ENCODE assay signal across 20 cellular contexts in the genomic region with DNA sequence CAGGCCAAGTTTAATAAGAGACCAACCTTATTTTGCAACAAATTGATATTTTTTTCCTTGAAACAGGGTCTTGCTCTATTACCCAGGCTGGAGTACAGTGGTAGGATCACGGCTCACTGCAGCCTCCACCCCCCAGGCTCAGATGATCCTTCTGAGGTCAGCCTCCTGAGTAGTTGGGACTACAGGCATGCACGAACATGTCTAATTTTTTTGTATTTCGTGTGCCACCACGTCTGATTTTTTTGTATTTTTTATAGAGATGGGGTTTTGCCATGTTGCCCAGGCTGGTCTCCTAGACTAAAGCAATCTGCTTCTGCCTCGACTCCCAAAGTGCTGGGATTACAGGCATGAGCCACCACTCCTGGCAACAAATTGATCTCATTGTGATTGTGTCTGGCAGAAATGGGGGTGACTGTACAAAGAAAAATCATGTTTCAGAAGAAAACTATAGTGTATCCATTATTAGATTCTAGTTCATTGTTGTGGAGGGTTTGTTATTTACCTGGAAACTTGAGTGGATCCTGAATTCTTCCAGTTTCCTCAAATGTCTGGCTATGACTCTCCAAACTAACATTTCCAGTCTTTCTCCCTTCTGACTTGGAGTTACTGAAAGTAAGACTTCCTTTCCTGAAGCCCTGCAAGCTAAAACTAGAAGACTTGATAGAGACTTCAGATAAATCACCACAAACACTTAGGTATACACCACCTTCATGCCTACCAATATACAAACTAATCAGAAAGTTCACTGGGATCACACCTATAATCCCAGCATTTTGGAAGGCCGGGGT. TPM values are rescaled to one million over a fixed set of nuclear protein-coding genes. Genes with fewer than 3 reads are reported as not detected.
DNase-seq lines count a peak whose midpoint lies in the region; ATAC-seq, FAIRE-seq and TF ChIP-seq lines count a peak whose summit lies in the region.
"Had no signal": no experiment of that assay in that cellular context is flagged by ENCODE, and none has a peak within 500 bp of the region (broad histone marks: within the 10 kb centered on the region; RNA-seq: fewer than 3 reads in every experiment).

No MANE protein-coding gene starts in this region.

- TF ChIP-seq EP300 in A549 (IDR thresholded peaks at IDR 0.05): no peak

- H3K4me1 ChIP-seq in A549 (no peaks in the 10 kb centered on the region), RWPE2 (ENCODE audit: insufficient read depth, poor library complexity, severe bottlenecking) (peaks cover 11% of the 10 kb centered on the region)

- 72% methylated on average over 6 of the region's 6 CpGs for WGBS in A549 (ENCODE audit: missing lambda C conversion rate)

- ATAC-seq in A549 (no peak), RWPE2 (ENCODE audit: low read depth) (peak; percentile 53; the same call in 1 of the 3 replicates)

- H3K27ac ChIP-seq in A549: 0 out of 6 replicates have a peak overlapping the region, but pooled peaks of 1 of the 2 experiments have one; percentile 3
- no peak overlapping the region for H3K27ac ChIP-seq in RWPE2 (ENCODE audit: poor library complexity, severe bottlenecking)
- H3K27ac ChIP-seq: C4-2B had no signal

- POLR2A ChIA-PET in A549 (lab: Yijun Ruan, JAX): no interaction called here

- peak overlapping the region; percentile 71 for H3K27ac Mint-ChIP-seq in mesothelial cell of epicardium

- no peak overlapping the region for H3K4me3 Mint-ChIP-seq in mesothelial cell of epicardium

- no peak for TF ChIP-seq POLR2A in A549 (IDR thresholded peaks at IDR 0.05; ENCODE audit: low read length)

- no peaks in the 10 kb centered on the region for H3K27me3 Mint-ChIP-seq in mesothelial cell of epicardium (ENCODE audit: low read depth)

- no peaks in the 10 kb centered on the region for H3K27me3 ChIP-seq in RWPE2 (ENCODE audit: insufficient read depth, poor library complexity, severe bottlenecking)

- no peak for DNase-seq in A549 (ENCODE audit: low read depth in 1 of 2, low spot score in 1 of 2)
- no peak for DNase-seq in RWPE2 (ENCODE audit: low spot score)
- DNase-seq in epithelial cell of esophagus (ENCODE audit: low read depth): peak; percentile 85
- DNase-seq in mesothelial cell of epicardium (ENCODE audit: low spot score in 2 of 2, unreplicated experiment in 2 of 2): no peak
- no peak for DNase-seq in urothelium cell line (ENCODE audit: low spot score)
- DNase-seq in occipital lobe (lab: John Stamatoyannopoulos, UW): no peak
- no peak for DNase-seq in GM13976 (ENCODE audit: low spot score)
- DNase-seq in anterior cingulate cortex (lab: John Stamatoyannopoulos, UW): no peak
- DNase-seq: COR-L47, DMS153, EL, H7, Kasumi-1, MV-4-11, NCI-H1417 treated with DMSO at 0.1 percent for 48 hours, NCI-H2029 treated with DMSO at 0.1 percent for 48 hours, NCI-H226, NCI-H526 treated with DMSO at 0.1 percent for 48 hours, SIG-M5 had no signal

- H3K4me3 ChIP-seq in A549 (no peak overlapping the region), RWPE2 (ENCODE audit: severe bottlenecking) (no peak overlapping the region), epithelial cell of esophagus (ENCODE audit: low read length) (no peak overlapping the region)

- no peaks in the 10 kb centered on the region for H3K36me3 ChIP-seq in RWPE2 (ENCODE audit: low read depth)

- H3K9me3 Mint-ChIP-seq in mesothelial cell of epicardium: no peaks in the 10 kb centered on the region

- in situ Hi-C loops in GM13976 (cut with MboI; ENCODE audit: low sequenced_read_pairs, unreplicated experiment): loop anchor here (25.0 kb wide), 1 partner anchor 310 kb away; a partner anchor contains a TSS

- CTCF ChIA-PET in A549 (lab: Yijun Ruan, JAX): interaction anchor here (1.1 to 8.7 kb wide), 7 partner anchors 16 to 332 kb away, joined by 3 to 142 read pairs (median 12); no protein-coding TSS in a partner anchor

- no peak overlapping the region for H3K4me2 ChIP-seq in A549

- H3K9me3 ChIP-seq in A549 (no peaks in the 10 kb centered on the region), RWPE2 (ENCODE audit: severe bottlenecking) (no peaks in the 10 kb centered on the region)

- no peak for TF ChIP-seq RAD21 in A549 (conservative IDR thresholded peaks at IDR 0.05 in 1 of 2, IDR thresholded peaks at IDR 0.05 in 1 of 2)

- H3K4me1 Mint-ChIP-seq in mesothelial cell of epicardium: peaks cover 22% of the 10 kb centered on the region

- FAIRE-seq in A549 (lab: Jason Lieb, UNC) (peak; percentile 78), urothelium cell line (lab: Jason Lieb, UNC) (no peak)

- no peaks in the 10 kb centered on the region for H3K36me3 Mint-ChIP-seq in mesothelial cell of epicardium

- no peak for TF ChIP-seq CTCF in A549 (IDR thresholded peaks at IDR 0.05)
- no peak for TF ChIP-seq CTCF in RWPE2 (IDR thresholded peaks at IDR 0.05; ENCODE audit: poor library complexity, severe bottlenecking)
- no peak for TF ChIP-seq CTCF in epithelial cell of esophagus (IDR thresholded peaks at IDR 0.05; ENCODE audit: insufficient read depth, low read depth, low read length, missing control alignments)
- TF ChIP-seq CTCF in mesothelial cell of epicardium (IDR thresholded peaks at IDR 0.05; ENCODE audit: unreplicated experiment): no peak
- no peak for TF ChIP-seq CTCF in GM13976 (IDR thresholded peaks at IDR 0.05; ENCODE audit: borderline replicate concordance, control extremely low read depth, extremely low read depth, insufficient read depth, missing control alignments)

TF ChIP-seq in A549, 52 proteins besides CTCF, POLR2A, EP300 and RAD21:
- TF ChIP-seq RNF2 (IDR thresholded peaks at IDR 0.05; ENCODE audit: borderline replicate concordance, low read depth): no peak
- TF ChIP-seq, protein P1, sequence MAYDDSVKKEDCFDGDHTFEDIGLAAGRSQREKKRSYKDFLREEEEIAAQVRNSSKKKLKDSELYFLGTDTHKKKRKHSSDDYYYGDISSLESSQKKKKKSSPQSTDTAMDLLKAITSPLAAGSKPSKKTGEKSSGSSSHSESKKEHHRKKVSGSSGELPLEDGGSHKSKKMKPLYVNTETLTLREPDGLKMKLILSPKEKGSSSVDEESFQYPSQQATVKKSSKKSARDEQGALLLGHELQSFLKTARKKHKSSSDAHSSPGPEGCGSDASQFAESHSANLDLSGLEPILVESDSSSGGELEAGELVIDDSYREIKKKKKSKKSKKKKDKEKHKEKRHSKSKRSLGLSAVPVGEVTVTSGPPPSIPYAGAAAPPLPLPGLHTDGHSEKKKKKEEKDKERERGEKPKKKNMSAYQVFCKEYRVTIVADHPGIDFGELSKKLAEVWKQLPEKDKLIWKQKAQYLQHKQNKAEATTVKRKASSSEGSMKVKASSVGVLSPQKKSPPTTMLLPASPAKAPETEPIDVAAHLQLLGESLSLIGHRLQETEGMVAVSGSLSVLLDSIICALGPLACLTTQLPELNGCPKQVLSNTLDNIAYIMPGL (CRISPR knock-in tag; IDR thresholded peaks at IDR 0.05; ENCODE audit: borderline replicate concordance): no peak
- TF ChIP-seq TP53 (CRISPR knock-in tag; IDR thresholded peaks at IDR 0.05): no peak
- no peak for TF ChIP-seq NR3C1 (IDR thresholded peaks at IDR 0.05)
- TF ChIP-seq EHF (CRISPR knock-in tag; IDR thresholded peaks at IDR 0.05): no peak
- TF ChIP-seq JUNB (IDR thresholded peaks at IDR 0.05): no peak
- no peak for TF ChIP-seq ZC3H11A (IDR thresholded peaks at IDR 0.05)
- no peak for TF ChIP-seq CBX8 (IDR thresholded peaks at IDR 0.05)
- TF ChIP-seq ZNF302 (CRISPR knock-in tag; IDR thresholded peaks at IDR 0.05): no peak
- no peak for TF ChIP-seq HOXB13 (CRISPR knock-in tag; IDR thresholded peaks at IDR 0.05; ENCODE audit: low read depth)
- TF ChIP-seq RARB (CRISPR knock-in tag; IDR thresholded peaks at IDR 0.05): no peak
- no peak for TF ChIP-seq HDAC2 (IDR thresholded peaks at IDR 0.05)
- TF ChIP-seq MAZ (IDR thresholded peaks at IDR 0.05; ENCODE audit: borderline replicate concordance, low read depth, low read length): no peak
- TF ChIP-seq FOSB (CRISPR knock-in tag; IDR thresholded peaks at IDR 0.05): no peak
- TF ChIP-seq, protein P2, sequence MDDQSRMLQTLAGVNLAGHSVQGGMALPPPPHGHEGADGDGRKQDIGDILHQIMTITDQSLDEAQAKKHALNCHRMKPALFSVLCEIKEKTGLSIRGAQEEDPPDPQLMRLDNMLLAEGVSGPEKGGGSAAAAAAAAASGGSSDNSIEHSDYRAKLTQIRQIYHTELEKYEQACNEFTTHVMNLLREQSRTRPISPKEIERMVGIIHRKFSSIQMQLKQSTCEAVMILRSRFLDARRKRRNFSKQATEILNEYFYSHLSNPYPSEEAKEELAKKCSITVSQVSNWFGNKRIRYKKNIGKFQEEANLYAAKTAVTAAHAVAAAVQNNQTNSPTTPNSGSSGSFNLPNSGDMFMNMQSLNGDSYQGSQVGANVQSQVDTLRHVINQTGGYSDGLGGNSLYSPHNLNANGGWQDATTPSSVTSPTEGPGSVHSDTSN (IDR thresholded peaks at IDR 0.05): no peak
TF ChIP-seq in A549: peak in this region for 0.

RNA-seq across cellular contexts. Expression of a gene that starts 17.3 kb away (rescaled TPM):
- polyA plus RNA-seq in A549 (2011; rRNA removed) (159 and 180 TPM in 2 replicates), A549 (2017; fragmentation: RNase III; extraction: RNeasy Plus Mini Kit Qiagen cat#74134 plus additional on column Dnase treatment) (125 to 136 TPM (median 132 TPM) in 3 replicates)
- 180 and 209 TPM in 2 replicates for polyA plus RNA-seq in A549 (2012; cell fraction: cytosol; rRNA removed)
- polyA plus RNA-seq in A549 (2012; cell fraction: nucleus; rRNA removed): 545 and 598 TPM in 2 replicates
- polyA minus RNA-seq in A549 (2011; rRNA and poly(A)+ RNA removed): 241 and 264 TPM in 2 replicates
- total RNA-seq in mesothelial cell of epicardium (192 to 200 TPM (median 194 TPM) in 3 replicates), occipital lobe (51.8 TPM)

RNA-seq across cellular contexts. Expression of a gene that starts 45.8 kb away (rescaled TPM):
- 32.8 and 39.8 TPM in 2 replicates for polyA plus RNA-seq in A549 (2011; rRNA removed)
- 46.5 and 51.8 TPM in 2 replicates for polyA plus RNA-seq in A549 (2012; cell fraction: cytosol; rRNA removed)
- 39.7 and 43.7 TPM in 2 replicates for polyA plus RNA-seq in A549 (2012; cell fraction: nucleus; rRNA removed)
- polyA plus RNA-seq in A549 (2017; fragmentation: RNase III; extraction: RNeasy Plus Mini Kit Qiagen cat#74134 plus additional on column Dnase treatment): 22.1 to 25.7 TPM (median 25.2 TPM) in 3 replicates
- polyA minus RNA-seq in A549 (2011; rRNA and poly(A)+ RNA removed): 57.7 and 65.9 TPM in 2 replicates
- total RNA-seq in mesothelial cell of epicardium: 15.3 to 17.8 TPM (median 16.3 TPM) in 3 replicates
- total RNA-seq in occipital lobe: 15.0 TPM

RNA-seq across cellular contexts. Expression of a gene that starts 46.1 kb away (rescaled TPM):
- polyA plus RNA-seq in A549 (2011; rRNA removed): 290 and 350 TPM in 2 replicates
- polyA plus RNA-seq in A549 (2012; cell fraction: cytosol; rRNA removed): 322 and 419 TPM in 2 replicates
- 632 and 811 TPM in 2 replicates for polyA plus RNA-seq in A549 (2012; cell fraction: nucleus; rRNA removed)
- 215 to 283 TPM (median 265 TPM) in 3 replicates for polyA plus RNA-seq in A549 (2017; fragmentation: RNase III; extraction: RNeasy Plus Mini Kit Qiagen cat#74134 plus additional on column Dnase treatment)
- 244 and 264 TPM in 2 replicates for polyA minus RNA-seq in A549 (2011; rRNA and poly(A)+ RNA removed)
- 369 to 379 TPM (median 376 TPM) in 3 replicates for total RNA-seq in mesothelial cell of epicardium
- total RNA-seq in occipital lobe: 108 TPM
